ENCODE assay signal across 9 cellular contexts in the genomic region with DNA sequence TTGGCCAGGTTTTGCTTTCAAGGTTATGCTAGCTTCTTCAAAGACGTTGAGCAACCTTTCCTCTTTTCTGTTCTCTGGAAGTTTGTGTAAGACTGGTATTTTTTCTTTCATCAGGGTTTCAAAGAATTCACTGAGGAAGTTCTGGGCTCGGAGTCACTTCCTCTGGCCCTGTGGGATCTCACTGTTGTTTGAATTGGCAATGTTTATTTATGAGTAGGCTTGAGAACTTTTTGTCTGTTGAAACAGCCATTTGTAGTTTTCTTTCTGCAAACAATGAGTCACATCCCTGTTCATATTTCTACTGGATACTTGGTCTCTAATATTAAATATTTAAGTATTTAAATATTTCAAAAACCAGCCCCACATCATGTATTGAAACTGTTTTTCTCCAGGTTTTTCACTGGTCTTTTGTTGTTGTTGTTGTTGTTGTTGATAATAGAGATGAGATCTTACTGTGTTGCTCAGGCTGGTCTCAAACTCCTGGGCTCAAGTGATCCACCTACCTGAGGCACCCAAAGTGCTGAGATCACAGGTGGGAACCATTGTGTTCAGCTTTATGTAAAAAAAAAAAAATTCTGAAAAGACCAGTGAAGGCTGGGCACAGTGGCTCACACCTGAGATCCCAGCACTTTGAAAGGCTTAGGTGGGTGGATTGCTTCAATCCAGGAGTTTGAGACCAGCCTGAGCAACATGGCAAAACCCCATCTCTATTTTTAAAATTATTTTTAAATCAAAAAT. TPM values are rescaled to one million over a fixed set of nuclear protein-coding genes. Genes with fewer than 3 reads are reported as not detected.
DNase-seq lines count a peak whose midpoint lies in the region; ATAC-seq and TF ChIP-seq lines count a peak whose summit lies in the region.
"Had no signal": no experiment of that assay in that cellular context is flagged by ENCODE, and none has a peak within 500 bp of the region (broad histone marks: within the 10 kb centered on the region; RNA-seq: fewer than 3 reads in every experiment).

No MANE protein-coding gene starts in this region.

- POLR2A ChIA-PET in activated B cell treated with CpG ODN at 0.5 μM for 24 hours (lab: Charles Lee), result no interaction called here

- no peak overlapping the region for H3K4me3 Mint-ChIP-seq in activated T-cell treated with anti-CD3 and anti-CD28 coated beads, Interleukin-2, amount 50 U/mL, for 24 hours
- H3K4me3 Mint-ChIP-seq in activated B cell treated with CpG ODN at 0.5 μM for 24 hours, result no peak overlapping the region
- H3K4me3 Mint-ChIP-seq: activated naive CD4-positive, alpha-beta T cell treated with anti-CD3 and anti-CD28 coated beads, Interleukin-2, amount 50 U/mL, for 24 hours had no signal

- no peaks in the 10 kb centered on the region for H3K36me3 ChIP-seq in rectal smooth muscle tissue (ENCODE audit: control insufficient read depth, insufficient read depth, low read length)

- intact Hi-C loops in activated B cell treated with CpG ODN at 0.5 μM for 24 hours (cut with micrococcal nuclease), result no loop called here

- CTCF ChIA-PET in activated B cell treated with CpG ODN at 0.5 μM for 24 hours (lab: Charles Lee), result no interaction called here

- H3K9me3 Mint-ChIP-seq in activated T-cell treated with anti-CD3 and anti-CD28 coated beads, Interleukin-2, amount 50 U/mL, for 24 hours, result no peaks in the 10 kb centered on the region
- no peaks in the 10 kb centered on the region for H3K9me3 Mint-ChIP-seq in activated B cell treated with CpG ODN at 0.5 μM for 24 hours
- H3K9me3 Mint-ChIP-seq: activated naive CD4-positive, alpha-beta T cell treated with anti-CD3 and anti-CD28 coated beads, Interleukin-2, amount 50 U/mL, for 24 hours had no signal

- H3K4me1 Mint-ChIP-seq in activated T-cell treated with anti-CD3 and anti-CD28 coated beads, Interleukin-2, amount 50 U/mL, for 24 hours (ENCODE audit: low read depth), result peaks cover 15% of the 10 kb centered on the region
- peaks cover 35% of the 10 kb centered on the region for H3K4me1 Mint-ChIP-seq in activated B cell treated with CpG ODN at 0.5 μM for 24 hours

- H3K27ac Mint-ChIP-seq in activated T-cell treated with anti-CD3 and anti-CD28 coated beads, Interleukin-2, amount 50 U/mL, for 24 hours, result peak overlapping the region; percentile 35
- peak overlapping the region; percentile 9 for H3K27ac Mint-ChIP-seq in activated B cell treated with CpG ODN at 0.5 μM for 24 hours
- H3K27ac Mint-ChIP-seq: activated naive CD4-positive, alpha-beta T cell treated with anti-CD3 and anti-CD28 coated beads, Interleukin-2, amount 50 U/mL, for 24 hours had no signal

- ATAC-seq in activated B cell treated with CpG ODN at 0.5 μM for 24 hours (ENCODE audit: low read depth) (no peak), GM19023 (IDR thresholded peaks at IDR 0.05; ENCODE audit: unreplicated experiment) (no peak), GM18502 (IDR thresholded peaks at IDR 0.05; ENCODE audit: poor library complexity, unreplicated experiment) (no peak)

- no peak overlapping the region for H3K4me3 ChIP-seq in rectal smooth muscle tissue (ENCODE audit: low read length)

- H3K27me3 ChIP-seq in rectal smooth muscle tissue (ENCODE audit: control insufficient read depth, insufficient read depth, low read length), result no peaks in the 10 kb centered on the region

- peak overlapping the region; percentile 37 for H3K27ac ChIP-seq in rectal smooth muscle tissue (ENCODE audit: low read depth, low read length)

- no peak overlapping the region for H3K9ac ChIP-seq in rectal smooth muscle tissue (ENCODE audit: low read length)

- H3K36me3 Mint-ChIP-seq in activated T-cell treated with anti-CD3 and anti-CD28 coated beads, Interleukin-2, amount 50 U/mL, for 24 hours (ENCODE audit: low read depth), result no peaks in the 10 kb centered on the region
- no peaks in the 10 kb centered on the region for H3K36me3 Mint-ChIP-seq in activated B cell treated with CpG ODN at 0.5 μM for 24 hours (ENCODE audit: low read depth)
- H3K36me3 Mint-ChIP-seq: activated naive CD4-positive, alpha-beta T cell treated with anti-CD3 and anti-CD28 coated beads, Interleukin-2, amount 50 U/mL, for 24 hours had no signal

- no peaks in the 10 kb centered on the region for H3K27me3 Mint-ChIP-seq in activated T-cell treated with anti-CD3 and anti-CD28 coated beads, Interleukin-2, amount 50 U/mL, for 24 hours
- H3K27me3 Mint-ChIP-seq in activated B cell treated with CpG ODN at 0.5 μM for 24 hours, result no peaks in the 10 kb centered on the region

- no peak for DNase-seq in activated T-cell treated with anti-CD3 and anti-CD28 coated beads, Interleukin-2, amount 50 U/mL, for 24 hours
- DNase-seq in activated T-cell treated with anti-CD3 and anti-CD28 coated beads, Interleukin-2, amount 50 U/mL, for 48 hours, result no peak
- DNase-seq in activated B cell treated with CpG ODN at 0.5 μM for 24 hours (no peak), glomerular endothelial cell (ENCODE audit: extremely low read depth, low read depth, low spot score) (peak; percentile 97), DMS153 treated with DMSO at 0.1 percent for 48 hours (lab: John Stamatoyannopoulos, UW; ENCODE audit: unreplicated experiment) (no peak)

- TF ChIP-seq CTCF in activated B cell treated with CpG ODN at 0.5 μM for 24 hours (IDR thresholded peaks at IDR 0.05), result no peak

- no peaks in the 10 kb centered on the region for H3K4me1 ChIP-seq in rectal smooth muscle tissue (ENCODE audit: control insufficient read depth, insufficient read depth, low read length)

RNA-seq across cellular contexts. Expression of gene SUSD2, which starts 26.9 kb away (rescaled TPM):
- 0.39 and 0.93 TPM in 2 replicates for total RNA-seq in activated B cell treated with CpG ODN at 0.5 μM for 24 hours
- total RNA-seq in glomerular endothelial cell, result 0.19 and 0.23 TPM in 2 replicates

RNA-seq across cellular contexts. Expression of gene GGT5, which starts 36.7 kb away (rescaled TPM):
- total RNA-seq in activated B cell treated with CpG ODN at 0.5 μM for 24 hours (not detected in 2 replicates), glomerular endothelial cell (12.8 and 24.3 TPM in 2 replicates)

Comparison
In these comparisons a context has a peak if more than half of its experiments do, and no peak if none do; other contexts are left out.
1. RNA of gene GGT5, which starts 36.7 kb away (total RNA-seq): 12.8 to 24.3 TPM in glomerular endothelial cell; not detected in activated B cell treated with CpG ODN at 0.5 μM for 24 hours; every median in the first group is over 10 times any median in the second.